ENCODE assay signal across 16 cellular contexts in genomic region chr2:15050483-15050882, GRCh38.
A peak's percentile ranks its signal among the peaks of the same experiment; 100 is the strongest.
DNase-seq lines count a peak whose midpoint lies in the region; ATAC-seq and TF ChIP-seq lines count a peak whose summit lies in the region.
"Had no signal": no experiment of that assay in that cellular context is flagged by ENCODE, and none has a peak within 500 bp of the region (broad histone marks: within the 10 kb centered on the region; RNA-seq: fewer than 3 reads in every experiment).

No MANE protein-coding gene starts in this region.

- no peak for ATAC-seq in upper lobe of right lung
- ATAC-seq in left lung = no peak
- ATAC-seq in GM18867 (IDR thresholded peaks at IDR 0.05; ENCODE audit: unreplicated experiment) = no peak
- ATAC-seq: mucosa of descending colon, WTC11 had no signal

- intact Hi-C loops in upper lobe of right lung (cut with DNase I) = no loop called here
- intact Hi-C loops in left lung (cut with DNase I) = no loop called here

- no peaks in the 10 kb centered on the region for H3K9me3 ChIP-seq in upper lobe of right lung
- H3K9me3 ChIP-seq in left lung = no peaks in the 10 kb centered on the region
- H3K9me3 ChIP-seq: esophagus squamous epithelium, mucosa of descending colon, prostate gland had no signal

- in situ Hi-C loops in G401 (cut with HindIII; ENCODE audit: low sequenced_read_pairs) = no loop called here

- H3K27ac ChIP-seq in upper lobe of right lung = no peak overlapping the region
- no peak overlapping the region for H3K27ac ChIP-seq in left lung
- H3K27ac ChIP-seq: esophagus squamous epithelium, prostate gland, SK-N-MC had no signal

- DNase-seq in G401 (ENCODE audit: low spot score) (peak; percentile 9), NCI-H2081 (lab: John Stamatoyannopoulos, UW) (peak; percentile 73 to 93), NCI-H82 treated with DMSO at 0.1 percent for 48 hours (lab: John Stamatoyannopoulos, UW; ENCODE audit: unreplicated experiment) (peak; percentile 11), globus pallidus (ENCODE audit: low spot score) (peak; percentile 18), upper lobe of right lung (no peak), left lung (no peak), iPS-NIHi7 (ENCODE audit: extremely low spot score) (no peak)
- DNase-seq: activated naive CD8-positive, alpha-beta T cell treated with anti-CD3 and anti-CD28 coated beads for 36 hours; esophagus squamous epithelium; mucosa of descending colon; NCI-H2227 treated with DMSO at 0.1 percent for 48 hours; stimulated activated CD4-positive, alpha-beta T cell treated with anti-CD3 and anti-CD28 coated beads, Interleukin-4, amount 100 ng/mL, for 1 hour had no signal

- no peaks in the 10 kb centered on the region for H3K4me1 ChIP-seq in upper lobe of right lung
- no peaks in the 10 kb centered on the region for H3K4me1 ChIP-seq in left lung
- H3K4me1 ChIP-seq: esophagus squamous epithelium, prostate gland had no signal

- H3K4me3 ChIP-seq in upper lobe of right lung (no peak overlapping the region), left lung (no peak overlapping the region)
- H3K4me3 ChIP-seq: esophagus squamous epithelium, mucosa of descending colon, prostate gland, SK-N-MC had no signal

- H3K27me3 ChIP-seq in upper lobe of right lung (no peaks in the 10 kb centered on the region), left lung (no peaks in the 10 kb centered on the region)

- TF ChIP-seq CTCF in upper lobe of right lung (IDR thresholded peaks at IDR 0.05) (no peak), left lung (IDR thresholded peaks at IDR 0.05) (no peak)

- no peaks in the 10 kb centered on the region for H3K36me3 ChIP-seq in upper lobe of right lung
- H3K36me3 ChIP-seq in left lung = no peaks in the 10 kb centered on the region
- H3K36me3 ChIP-seq: esophagus squamous epithelium, prostate gland had no signal

Comparison
In these comparisons a context has a peak if more than half of its experiments do, and no peak if none do; other contexts are left out.
1. DNase-seq: peak in G401 (single experiment), NCI-H2081 (2 of 2), NCI-H82 treated with DMSO at 0.1 percent for 48 hours (single experiment) and globus pallidus (single experiment); none in upper lobe of right lung (single experiment), left lung (0 of 2) and iPS-NIHi7 (single experiment).